ENCODE assay signal across 23 cellular contexts in the genomic region with DNA sequence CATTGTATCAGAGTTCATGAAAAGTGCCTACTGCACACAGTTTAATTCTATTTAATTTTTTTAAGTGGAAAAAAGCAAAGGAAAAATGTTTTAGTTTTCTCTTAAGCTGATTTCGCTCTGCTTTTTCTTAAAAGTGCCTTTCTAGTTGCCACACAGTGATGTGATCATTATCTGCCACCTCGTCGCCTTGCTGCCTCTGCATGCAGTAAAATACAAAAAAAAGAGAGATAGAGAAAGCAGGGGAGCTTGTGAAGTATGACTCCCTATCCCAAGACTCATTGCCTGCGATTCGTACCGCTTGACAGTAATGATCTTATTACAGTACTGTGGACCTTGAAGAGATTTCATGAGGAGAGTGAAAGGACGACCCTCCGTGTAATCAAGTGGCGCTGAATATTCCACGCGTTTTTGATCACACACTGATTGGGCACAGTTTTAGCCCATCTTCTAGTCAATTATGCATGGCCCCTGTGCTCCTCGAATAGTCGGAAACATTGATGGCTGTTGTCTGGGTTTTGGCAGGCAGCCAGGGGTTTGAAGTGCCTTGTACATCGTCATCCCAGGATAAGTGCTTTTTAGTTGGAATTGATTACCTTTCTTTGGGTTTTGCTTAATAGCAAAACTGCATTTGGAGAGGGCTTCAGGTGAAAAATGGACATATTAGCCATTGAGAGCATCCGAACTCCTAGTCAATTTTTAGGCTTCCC.
A peak's percentile ranks its signal among the peaks of the same experiment; 100 is the strongest.
DNase-seq lines count a peak whose midpoint lies in the region; ATAC-seq, FAIRE-seq and TF ChIP-seq lines count a peak whose summit lies in the region.
"Had no signal": no experiment of that assay in that cellular context is flagged by ENCODE, and none has a peak within 500 bp of the region (broad histone marks: within the 10 kb centered on the region; RNA-seq: fewer than 3 reads in every experiment).

No MANE protein-coding gene starts in this region.

- H3K4me1 Mint-ChIP-seq in glutamatergic neuron (ENCODE audit: low read depth, unreplicated experiment) = peaks cover 26% of the 10 kb centered on the region
- H3K4me1 Mint-ChIP-seq: activated B cell treated with CpG ODN at 0.5 μM for 24 hours had no signal

- H3K4me1 ChIP-seq in gastrocnemius medialis = no peaks in the 10 kb centered on the region
- H3K4me1 ChIP-seq: HAP-1, neural progenitor cell, prostate gland, SJSA1, tibial artery had no signal

- no peak for TF ChIP-seq POLR2A in gastrocnemius medialis (IDR thresholded peaks at IDR 0.05)

- no peak overlapping the region for H3K27ac Mint-ChIP-seq in glutamatergic neuron (ENCODE audit: unreplicated experiment)
- H3K27ac Mint-ChIP-seq: activated B cell treated with CpG ODN at 0.5 μM for 24 hours; activated CD4-positive, alpha-beta memory T cell treated with anti-CD3 and anti-CD28 coated beads for 36 hours had no signal

- peaks cover 10% of the 10 kb centered on the region for H3K36me3 Mint-ChIP-seq in glutamatergic neuron (ENCODE audit: unreplicated experiment)
- H3K36me3 Mint-ChIP-seq: activated CD4-positive, alpha-beta memory T cell treated with anti-CD3 and anti-CD28 coated beads for 36 hours had no signal

- no peak for FAIRE-seq in HTR-8/SVneo (lab: Jason Lieb, UNC)
- FAIRE-seq: endometrium had no signal

- H3K9me3 Mint-ChIP-seq in glutamatergic neuron (ENCODE audit: unreplicated experiment) = peaks cover 4% of the 10 kb centered on the region
- H3K9me3 Mint-ChIP-seq: activated B cell treated with CpG ODN at 0.5 μM for 24 hours, neural progenitor cell had no signal

- H3K27me3 Mint-ChIP-seq in glutamatergic neuron (ENCODE audit: unreplicated experiment) = peaks cover 10% of the 10 kb centered on the region
- H3K27me3 Mint-ChIP-seq: activated B cell treated with CpG ODN at 0.5 μM for 24 hours had no signal

- no peaks in the 10 kb centered on the region for H3K36me3 ChIP-seq in gastrocnemius medialis
- H3K36me3 ChIP-seq: HAP-1, neural progenitor cell, prostate gland had no signal

- TF ChIP-seq CTCF in glutamatergic neuron (IDR thresholded peaks at IDR 0.05; ENCODE audit: partially characterized antibody, unreplicated experiment) = no peak
- TF ChIP-seq CTCF in gastrocnemius medialis (IDR thresholded peaks at IDR 0.05 in 4 of 5, conservative IDR thresholded peaks at IDR 0.05 in 1 of 5) = no peak

- H3K27ac ChIP-seq in gastrocnemius medialis = no peak overlapping the region
- H3K27ac ChIP-seq: coronary artery, neural progenitor cell, prostate gland, SJSA1, tibial artery had no signal

- intact Hi-C loops in gastrocnemius medialis (cut with DNase I; ENCODE audit: low total_unique reads) = no loop called here

- DNase-seq in DMS153 (lab: John Stamatoyannopoulos, UW) (peak; percentile 65), NCI-H1105 treated with DMSO at 0.1 percent for 48 hours (lab: John Stamatoyannopoulos, UW) (peak; percentile 93), NCI-H2227 (lab: John Stamatoyannopoulos, UW; ENCODE audit: unreplicated experiment) (peak; percentile 94), glutamatergic neuron (peak; percentile 73), DMS114 treated with DMSO at 0.1 percent for 48 hours (lab: John Stamatoyannopoulos, UW; ENCODE audit: unreplicated experiment) (no peak), gastrocnemius medialis (no peak), HTR-8/SVneo (ENCODE audit: insufficient read length, low spot score) (no peak)
- DNase-seq: activated B cell treated with CpG ODN at 0.5 μM for 24 hours; activated CD4-positive, alpha-beta memory T cell treated with anti-CD3 and anti-CD28 coated beads for 36 hours; activated gamma-delta T cell treated with Interleukin-2 at 50 U/mL for 16 hours; CD8-positive, alpha-beta memory T cell; left ventricle myocardium superior; NCI-H1694; PC-3; stimulated activated CD4-positive, alpha-beta T cell treated with anti-CD3 and anti-CD28 coated beads, Interleukin-1b, Interleukin-23, amount 100 ng/mL, for 48 hours; stimulated activated naive CD4-positive, alpha-beta T cell; tibial artery had no signal

- no peak overlapping the region for H3K4me3 ChIP-seq in gastrocnemius medialis
- H3K4me3 ChIP-seq: coronary artery, HAP-1, neural progenitor cell, prostate gland, SJSA1, tibial artery had no signal

- no peak overlapping the region for H3K4me3 Mint-ChIP-seq in glutamatergic neuron (ENCODE audit: unreplicated experiment)
- H3K4me3 Mint-ChIP-seq: activated B cell treated with CpG ODN at 0.5 μM for 24 hours; activated CD4-positive, alpha-beta memory T cell treated with anti-CD3 and anti-CD28 coated beads for 36 hours; CD8-positive, alpha-beta memory T cell had no signal

- no peak for ATAC-seq in gastrocnemius medialis
- ATAC-seq: left ventricle myocardium superior, PC-3 had no signal

- no peaks in the 10 kb centered on the region for H3K27me3 ChIP-seq in gastrocnemius medialis
- H3K27me3 ChIP-seq: neural progenitor cell, SJSA1, tibial artery had no signal

- H3K9me3 ChIP-seq in gastrocnemius medialis = no peaks in the 10 kb centered on the region
- H3K9me3 ChIP-seq: HAP-1, prostate gland, SJSA1, tibial artery had no signal

- in situ Hi-C loops in gastrocnemius medialis (cut with MboI; ENCODE audit: low sequenced_read_pairs in 4 of 4) = no loop called here

Comparison
In these comparisons a context has a peak if more than half of its experiments do, and no peak if none do; other contexts are left out.
1. DNase-seq: peak in DMS153 (single experiment), NCI-H1105 treated with DMSO at 0.1 percent for 48 hours (single experiment), NCI-H2227 (single experiment) and glutamatergic neuron (single experiment); none in DMS114 treated with DMSO at 0.1 percent for 48 hours (single experiment), gastrocnemius medialis (0 of 2) and HTR-8/SVneo (single experiment).